In the genomic region with DNA sequence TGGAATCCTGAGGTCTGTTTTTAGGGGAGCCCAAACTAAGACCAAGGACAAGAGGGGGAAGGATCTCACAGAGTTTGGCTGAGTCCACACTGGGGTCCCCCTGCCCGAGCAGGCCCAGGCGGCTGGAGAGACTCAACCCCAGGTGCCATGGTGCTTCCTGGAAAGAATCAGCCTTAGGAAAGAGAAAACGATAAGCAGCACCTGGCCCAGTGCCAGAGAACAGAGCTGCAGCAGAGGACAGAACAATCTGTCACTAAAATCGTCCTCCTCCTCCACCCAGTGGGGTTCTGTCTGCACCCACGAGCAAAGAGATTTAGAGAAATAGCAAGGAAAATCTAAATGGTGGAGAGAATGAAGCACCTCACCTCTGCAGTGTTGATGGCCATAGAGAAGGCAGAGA, we compare ENCODE assay signal across 1 cellular context.
TF ChIP-seq lines count a peak whose summit lies in the region.

No MANE protein-coding gene starts in this region.

TF ChIP-seq in K562, 482 proteins besides CTCF, POLR2A, EP300 and RAD21 (continued from another document):
- TF ChIP-seq RBM34 (IDR thresholded peaks at IDR 0.05; ENCODE audit: borderline replicate concordance, insufficient read depth, low read length) (no peak), ZNF12 (CRISPR knock-in tag; IDR thresholded peaks at IDR 0.05) (peak; percentile 55; the same call in 1 of the 2 replicates), NR2C2 (CRISPR knock-in tag; IDR thresholded peaks at IDR 0.05) (no peak), NR2C2 (tag; IDR thresholded peaks at IDR 0.05) (no peak), NFIX (CRISPR knock-in tag; IDR thresholded peaks at IDR 0.05; ENCODE audit: low read depth) (peak; percentile 56), MBD2 (IDR thresholded peaks at IDR 0.05; ENCODE audit: borderline replicate concordance, low read depth) (no peak), ZNF586 (CRISPR knock-in tag; conservative IDR thresholded peaks at IDR 0.05) (no peak)
- TF ChIP-seq, protein P1, sequence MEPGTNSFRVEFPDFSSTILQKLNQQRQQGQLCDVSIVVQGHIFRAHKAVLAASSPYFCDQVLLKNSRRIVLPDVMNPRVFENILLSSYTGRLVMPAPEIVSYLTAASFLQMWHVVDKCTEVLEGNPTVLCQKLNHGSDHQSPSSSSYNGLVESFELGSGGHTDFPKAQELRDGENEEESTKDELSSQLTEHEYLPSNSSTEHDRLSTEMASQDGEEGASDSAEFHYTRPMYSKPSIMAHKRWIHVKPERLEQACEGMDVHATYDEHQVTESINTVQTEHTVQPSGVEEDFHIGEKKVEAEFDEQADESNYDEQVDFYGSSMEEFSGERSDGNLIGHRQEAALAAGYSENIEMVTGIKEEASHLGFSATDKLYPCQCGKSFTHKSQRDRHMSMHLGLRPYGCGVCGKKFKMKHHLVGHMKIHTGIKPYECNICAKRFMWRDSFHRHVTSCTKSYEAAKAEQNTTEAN (CRISPR knock-in tag; IDR thresholded peaks at IDR 0.05) = no peak
